8 cellular contexts compared by ENCODE assay signal in genomic region chr17:10698116-10698818, GRCh38. TPM values are rescaled to one million over a fixed set of nuclear protein-coding genes. Genes with fewer than 3 reads are reported as not detected.
DNase-seq lines count a peak whose midpoint lies in the region; ATAC-seq and TF ChIP-seq lines count a peak whose summit lies in the region.

No MANE protein-coding gene starts in this region.

- DNase-seq in NAMALWA (ENCODE audit: low spot score), result peak; percentile 6
- peak; percentile 44 to 59 for DNase-seq in cardiac fibroblast (ENCODE audit: low read depth in 2 of 2)
- peak in 1 of 2 donors; percentile 13 for DNase-seq in tibial nerve (ENCODE audit: low spot score in 2 of 2)
- DNase-seq in LoVo (ENCODE audit: low spot score), result no peak

- H3K4me1 ChIP-seq in ES-I3 (ENCODE audit: insufficient read depth, low read length), result no peaks in the 10 kb centered on the region
- H3K4me1 ChIP-seq in liver (ENCODE audit: control insufficient read depth in 4 of 4, insufficient read depth in 4 of 4, low read length in 3 of 4), result peaks cover 7 to 23% (median 12%) of the 10 kb centered on the region in 4 donors
- peaks cover 0 to 45% (median 23%) of the 10 kb centered on the region in 4 donors for H3K4me1 ChIP-seq in tibial nerve

- no peak for TF ChIP-seq RAD21 in liver (IDR thresholded peaks at IDR 0.05)

- H3K36me3 ChIP-seq in ES-I3 (ENCODE audit: insufficient read depth, low read length) (peaks cover 12% of the 10 kb centered on the region), liver (ENCODE audit: control insufficient read depth in 4 of 4, insufficient read depth in 3 of 4, low read depth in 1 of 4, low read length in 3 of 4) (peaks cover 0 to 13% (median 10%) of the 10 kb centered on the region in 4 donors), tibial nerve (peaks cover 0 to 15% (median 0%) of the 10 kb centered on the region in 3 donors)

- H3K27me3 ChIP-seq in liver (ENCODE audit: control insufficient read depth in 4 of 4, insufficient read depth in 4 of 4, low read length in 3 of 4) (no peaks in the 10 kb centered on the region), tibial nerve (no peaks in the 10 kb centered on the region)

- 4% methylated on average over 17 of the region's 17 CpGs for WGBS in liver
- WGBS in tibial nerve, 2 donors, result 18 to 19% methylated on average over 17 of the region's 17 CpGs

- no peak for TF ChIP-seq CTCF in cardiac fibroblast (IDR thresholded peaks at IDR 0.05; ENCODE audit: low read depth, low read length)
- TF ChIP-seq CTCF in liver (IDR thresholded peaks at IDR 0.05; ENCODE audit: low read depth, low read length, missing input control), result no peak
- TF ChIP-seq CTCF in tibial nerve (IDR thresholded peaks at IDR 0.05), result no peak

- no peak for TF ChIP-seq POLR2A in tibial nerve (IDR thresholded peaks at IDR 0.05)

- peak overlapping the region; percentile 90 for H3K9ac ChIP-seq in ES-I3 (ENCODE audit: low read depth, low read length)
- peak overlapping the region; percentile 89 to 98 for H3K9ac ChIP-seq in liver (ENCODE audit: low read depth in 1 of 2, low read length in 2 of 2)

- TF ChIP-seq EP300 in tibial nerve (IDR thresholded peaks at IDR 0.05), result no peak

- ATAC-seq in HG03108 (IDR thresholded peaks at IDR 0.05; ENCODE audit: unreplicated experiment) (no peak), HG03045 (IDR thresholded peaks at IDR 0.05; ENCODE audit: unreplicated experiment) (no peak)

- H3K27ac ChIP-seq in liver (ENCODE audit: low read depth in 1 of 2, low read length in 2 of 2) (peak overlapping the region; percentile 90 to 94), tibial nerve (peak overlapping the region; percentile 81 to 96 (median 96))

- H3K9me3 ChIP-seq in ES-I3 (ENCODE audit: control insufficient read depth, insufficient read depth, low read length), result no peaks in the 10 kb centered on the region
- no peaks in the 10 kb centered on the region for H3K9me3 ChIP-seq in liver (ENCODE audit: control insufficient read depth in 4 of 4, low read length in 3 of 4)
- no peaks in the 10 kb centered on the region for H3K9me3 ChIP-seq in tibial nerve

- H3K4me3 ChIP-seq in cardiac fibroblast (replicated peaks in 1 of 2; ENCODE audit: low read depth in 2 of 2, low read length in 2 of 2) (peak overlapping the region; percentile 97 to 98), liver (ENCODE audit: low read depth in 1 of 3, low read length in 3 of 3) (peak overlapping the region; percentile 81 to 95 (median 87)), tibial nerve (peak overlapping the region; percentile 61 to 99 (median 86))

TF ChIP-seq in liver, 16 proteins besides CTCF, POLR2A, EP300 and RAD21:
- peak; percentile 19 for TF ChIP-seq YY1 (IDR thresholded peaks at IDR 0.05)
- TF ChIP-seq HNF4G (IDR thresholded peaks at IDR 0.05), result no peak
- no peak for TF ChIP-seq EGR1 (IDR thresholded peaks at IDR 0.05; ENCODE audit: low read depth in 2 of 2)
- TF ChIP-seq HNF4A (conservative IDR thresholded peaks at IDR 0.05), result peak in 1 of 2 donors; percentile 14
- no peak for TF ChIP-seq SP1 (IDR thresholded peaks at IDR 0.05)
TF ChIP-seq in liver: peak in this region for 2.

RNA-seq across cellular contexts. Expression of gene ADPRM, which starts 0.9 kb away (rescaled TPM):
- total RNA-seq in liver (1 to 10 TPM; 5.5 to 7.9 TPM), tibial nerve (10 to 100 TPM in 3 of 4 donors, 1 to 10 TPM in 1; 9.4 to 17.7 (median 13.3) TPM)
- polyA plus RNA-seq in liver, result 10 to 100 TPM in 1 of 2 donors, 1 to 10 TPM in 1; 3.7 to 10.8 TPM

RNA-seq across cellular contexts. Expression of gene SCO1, which starts 0.9 kb away (rescaled TPM):
- total RNA-seq in liver, result 10 to 100 TPM; 19.7 to 26.0 TPM
- 10 to 100 TPM; 18.0 to 33.2 TPM for polyA plus RNA-seq in liver
- total RNA-seq in tibial nerve, result 10 to 100 TPM; 17.0 to 26.5 (median 19.5) TPM

RNA-seq across cellular contexts. Expression of gene TMEM220, which starts 31.6 kb away (rescaled TPM):
- total RNA-seq in liver (10 to 100 TPM; 19.6 to 27.5 TPM), tibial nerve (1 to 10 TPM; 4.5 to 9.2 (median 8.9) TPM)
- polyA plus RNA-seq in liver, result 100 to 1,000 TPM in 1 of 2 donors, 10 to 100 TPM in 1; 30.0 to 126 TPM

RNA-seq across cellular contexts. Expression of gene MYH3, which starts 41.2 kb away (rescaled TPM):
- total RNA-seq in liver (1 to 10 TPM in 1 of 2 donors, under 1 TPM in 1; 0.65 to 2.0 TPM), tibial nerve (1 to 10 TPM in 3 of 4 donors, under 1 TPM in 1; 0.59 to 8.1 (median 3.8) TPM)
- polyA plus RNA-seq in liver, result 1 to 10 TPM in 1 of 2 donors, under 1 TPM in 1; 0.43 to 1.3 TPM
